8 cellular contexts compared by ENCODE assay signal in the genomic region with DNA sequence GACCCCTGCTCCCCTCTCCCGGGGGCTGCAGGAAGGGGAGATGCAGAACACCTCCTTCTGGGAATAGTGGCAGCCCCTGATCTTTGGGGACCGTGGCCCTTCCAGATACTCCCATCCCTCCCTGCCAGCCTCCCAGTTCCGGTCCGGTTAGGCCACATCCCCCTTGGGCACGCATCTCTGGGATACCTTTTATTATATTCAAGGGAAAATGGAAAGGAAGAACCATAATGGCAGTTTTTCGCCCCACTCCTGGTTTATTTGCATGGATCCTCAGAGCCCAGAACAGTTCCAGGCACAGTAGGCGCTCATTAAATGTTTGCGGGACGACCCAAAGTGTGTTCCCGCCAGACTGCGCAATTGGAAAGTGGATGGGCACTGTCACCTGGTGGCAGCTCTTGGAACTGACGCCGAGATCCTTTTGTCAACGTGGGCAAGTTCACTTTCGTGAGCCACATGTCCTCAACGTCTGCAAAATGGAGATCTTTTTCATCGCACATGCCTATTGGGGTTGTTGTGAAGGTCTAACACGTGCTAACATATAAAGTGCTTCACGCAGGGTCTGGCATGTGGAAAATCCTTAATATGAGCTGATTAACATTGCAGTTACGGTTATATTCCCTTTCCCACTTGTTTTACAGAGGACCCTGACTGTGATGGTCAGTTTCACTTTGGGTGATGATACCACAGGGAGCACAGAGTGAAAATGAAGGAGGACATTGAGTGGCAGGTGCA. TPM values are rescaled to one million over a fixed set of nuclear protein-coding genes. Genes with fewer than 3 reads are reported as not detected.
DNase-seq lines count a peak whose midpoint lies in the region; ATAC-seq, FAIRE-seq and TF ChIP-seq lines count a peak whose summit lies in the region.

No MANE protein-coding gene starts in this region.

- peak overlapping the region; percentile 28; the same call in 1 of the 2 replicates for H3K4me3 ChIP-seq in PC-9
- peak overlapping the region; percentile 65 to 85 (median 68) for H3K4me3 ChIP-seq in esophagus muscularis mucosa

- no peaks in the 10 kb centered on the region for H3K9me3 Mint-ChIP-seq in natural killer cell

- H3K4me1 ChIP-seq in PC-9 (replicated peaks; ENCODE audit: insufficient read depth), result no peaks in the 10 kb centered on the region
- H3K4me1 ChIP-seq in esophagus muscularis mucosa, result peaks cover 12 to 43% (median 37%) of the 10 kb centered on the region in 4 donors

- peak overlapping the region; percentile 55 for H3K4me2 ChIP-seq in PC-9

- TF ChIP-seq CTCF in PC-9 (conservative IDR thresholded peaks at IDR 0.05), result peak; percentile 99
- peak; percentile 98 to 99 (median 99) for TF ChIP-seq CTCF in esophagus muscularis mucosa (IDR thresholded peaks at IDR 0.05)
- peak; percentile 85 for TF ChIP-seq CTCF in natural killer cell (IDR thresholded peaks at IDR 0.05)

- POLR2A ChIA-PET in PC-9 (lab: Charles Lee; ENCODE audit: unreplicated experiment), result no interaction called here

- H4K20me1 ChIP-seq in PC-9 (ENCODE audit: insufficient read depth), result no peaks in the 10 kb centered on the region

- intact Hi-C loops in PC-9 (cut with micrococcal nuclease; ENCODE audit: unreplicated experiment), result loop anchor here (1.0 to 5.0 kb wide), 6 partner anchors 184 to 719 kb away; partner anchors contain the start of gene SYT17
- intact Hi-C loops in esophagus muscularis mucosa (cut with DNase I), result loop anchor here (1.0 to 5.0 kb wide), 4 partner anchors 169 to 327 kb away; partner anchors contain the start of genes IQCK and KNOP1
- intact Hi-C loops in natural killer cell (cut with micrococcal nuclease), result loop anchor here (1.0 to 5.0 kb wide), 3 partner anchors 285 to 799 kb away; no protein-coding TSS in a partner anchor

- H3K36me3 ChIP-seq in PC-9 (ENCODE audit: low read depth) (no peaks in the 10 kb centered on the region), esophagus muscularis mucosa (peaks cover 0 to under 1% (median 0%) of the 10 kb centered on the region in 4 donors)

- ATAC-seq in natural killer cell, result peak; percentile 51 to 72 (median 69)
- ATAC-seq in GM18873 (IDR thresholded peaks at IDR 0.05; ENCODE audit: low FRiP score, unreplicated experiment), result no peak

- 13% methylated on average over 18 of the region's 20 CpGs for WGBS in esophagus muscularis mucosa

- no peaks in the 10 kb centered on the region for H3K9me2 ChIP-seq in PC-9 (ENCODE audit: insufficient read depth)

- H3K9me3 ChIP-seq in PC-9 (ENCODE audit: insufficient read depth, low read depth), result no peaks in the 10 kb centered on the region
- H3K9me3 ChIP-seq in esophagus muscularis mucosa, result peaks cover 0 to 5% (median 0%) of the 10 kb centered on the region in 4 donors

- TF ChIP-seq POLR2A in GM12891 (IDR thresholded peaks at IDR 0.05; ENCODE audit: low read depth, low read length), result no peak
- no peak for TF ChIP-seq POLR2A in esophagus muscularis mucosa (IDR thresholded peaks at IDR 0.05; ENCODE audit: low read depth)

- no TSS peak for BruUV-seq in PC-9 (replicated peaks; lab: Mats Ljungman, UMichigan)

- peaks cover 31 to 32% of the 10 kb centered on the region in 2 donors for H3K27me3 Mint-ChIP-seq in natural killer cell (ENCODE audit: low read depth in 2 of 2)

- peaks cover 15 to 23% of the 10 kb centered on the region in 2 donors for H3K4me1 Mint-ChIP-seq in natural killer cell

- H3K36me3 Mint-ChIP-seq in natural killer cell, result no peaks in the 10 kb centered on the region

- DNase-seq in GM12891 (ENCODE audit: insufficient read length, low spot score), result peak; percentile 46
- peak; percentile 66 for DNase-seq in HTR-8/SVneo (ENCODE audit: insufficient read length, low spot score)
- DNase-seq in PC-9, result peak; percentile 64 to 76
- DNase-seq in activated T-cell treated with anti-CD3 and anti-CD28 coated beads for 48 hours (ENCODE audit: low read depth), result peak; percentile 82
- peak; percentile 94 for DNase-seq in esophagus muscularis mucosa (ENCODE audit: extremely low spot score)
- peak; percentile 55 for DNase-seq in natural killer cell
- DNase-seq in stimulated activated CD8-positive, alpha-beta memory T cell treated with anti-CD3 and anti-CD28 coated beads, Interleukin-7, amount 100 ng/mL, for 48 hours (ENCODE audit: extremely low read depth in 1 of 2, low read depth in 1 of 2), result peak; percentile 44 to 52

- H3K27me3 ChIP-seq in PC-9 (ENCODE audit: insufficient read depth, low read depth) (no peaks in the 10 kb centered on the region), esophagus muscularis mucosa (peaks cover 0 to 32% (median 3%) of the 10 kb centered on the region in 4 donors)

- TF ChIP-seq EP300 in esophagus muscularis mucosa (IDR thresholded peaks at IDR 0.05), result no peak

- H3K79me2 ChIP-seq in PC-9 (ENCODE audit: low read depth), result peaks cover 19% of the 10 kb centered on the region

- CTCF ChIA-PET in PC-9 (lab: Charles Lee), result interaction anchor here (0.6 to 2.0 kb wide), 9 partner anchors 12 to 302 kb away, joined by 3 to 13 read pairs (median 6); no protein-coding TSS in a partner anchor

- FAIRE-seq in GM12891 (lab: Jason Lieb, UNC) (peak; percentile 90), HTR-8/SVneo (lab: Jason Lieb, UNC) (peak; percentile 42)

- H2AFZ ChIP-seq in PC-9, result peak overlapping the region; percentile 75

- H3F3A ChIP-seq in PC-9 (ENCODE audit: insufficient read depth, low read depth), result no peaks in the 10 kb centered on the region

- H3K4me3 Mint-ChIP-seq in natural killer cell, result peak overlapping the region; percentile 79

- H3K27ac ChIP-seq in PC-9, result no peak overlapping the region
- no peak overlapping the region for H3K27ac ChIP-seq in esophagus muscularis mucosa (replicated peaks in 1 of 4)

- no peak overlapping the region for H3K27ac Mint-ChIP-seq in natural killer cell

TF ChIP-seq in GM12891, 5 proteins besides CTCF, POLR2A, EP300 and RAD21:
- TF ChIP-seq SPI1 (IDR thresholded peaks at IDR 0.05; ENCODE audit: low read depth, low read length) (no peak), POU2F2 (IDR thresholded peaks at IDR 0.05; ENCODE audit: low read depth, low read length) (peak; percentile 53; the same call in 1 of the 2 replicates)

RNA-seq across cellular contexts. Expression of gene GPRC5B, which starts 1.6 kb away (rescaled TPM):
- polyA plus RNA-seq in GM12891 (2012; ENCODE audit: low read depth, missing spikeins), result 0.09 TPM
- total RNA-seq in PC-9 (2021), result 62.0 and 70.2 TPM in 2 replicates
- total RNA-seq in esophagus muscularis mucosa, result 10 to 100 TPM; 14.1 to 29.4 (median 21.4) TPM
- total RNA-seq in natural killer cell, result not detected

Comparison
In these comparisons a context has a peak if more than half of its experiments do, and no peak if none do; other contexts are left out.
1. RNA of gene GPRC5B, which starts 1.6 kb away (total RNA-seq): 62.0 to 70.2 TPM in PC-9 and 14.1 to 29.4 TPM in esophagus muscularis mucosa; not detected in natural killer cell; every median in the first group is over 10 times any median in the second.
2. Peak in every context shown above with its lines, with median percentiles within 50 percentile points of each other: DNase-seq and CTCF ChIP-seq.